In genomic region chr13:102569488-102569887, GRCh38 we compare ENCODE assay signal across 1 cellular context.
TF ChIP-seq lines count a peak whose summit lies in the region.

No MANE protein-coding gene starts in this region.

TF ChIP-seq in GM23338, 12 proteins besides CTCF, POLR2A, EP300 and RAD21 (continued from another document):
- TF ChIP-seq REST (IDR thresholded peaks at IDR 0.05; ENCODE audit: unreplicated experiment) (no peak), EZH2phosphoT487 (IDR thresholded peaks at IDR 0.05; ENCODE audit: unreplicated experiment) (no peak), ZNF462 (CRISPR knock-in tag; IDR thresholded peaks at IDR 0.05) (no peak), POLR2AphosphoS5 (IDR thresholded peaks at IDR 0.05; ENCODE audit: low read depth) (no peak), ZNF114 (CRISPR knock-in tag; IDR thresholded peaks at IDR 0.05) (no peak)
